ENCODE assay signal across 8 cellular contexts in genomic region chr14:68952544-68953535, GRCh38. TPM values are rescaled to one million over a fixed set of nuclear protein-coding genes. Genes with fewer than 3 reads are reported as not detected.
DNase-seq lines count a peak whose midpoint lies in the region; ATAC-seq and TF ChIP-seq lines count a peak whose summit lies in the region.

No MANE protein-coding gene starts in this region.

- TF ChIP-seq POLR2A in esophagus squamous epithelium (IDR thresholded peaks at IDR 0.05) (peak in 1 of 4 donors; percentile 7), ovary (IDR thresholded peaks at IDR 0.05) (no peak)

- intact Hi-C loops in esophagus squamous epithelium (cut with DNase I) = no loop called here
- intact Hi-C loops in ovary (cut with DNase I) = loop anchor here in 1 of 4 donors (2.0 kb wide), 1 partner anchor 24 kb away; no protein-coding TSS in a partner anchor

- H3K4me2 ChIP-seq in BLaER1 treated with 17β-estradiol and CSF1 and Interleukin-3, amounts not matched to agents 10 nM and 100 nM = peak overlapping the region; percentile 85 to 98 (median 95)

- peak overlapping the region in 10 of 11 experiments; percentile 28 to 90 (median 74); a peak in 20 of 22 replicates for H3K27ac ChIP-seq in BLaER1 treated with 17β-estradiol and CSF1 and Interleukin-3, amounts not matched to agents 10 nM and 100 nM
- peak overlapping the region; percentile 95 for H3K27ac ChIP-seq in RWPE1
- H3K27ac ChIP-seq in esophagus squamous epithelium = peak overlapping the region; percentile 38 to 90 (median 87)
- peak overlapping the region; percentile 47 to 63 for H3K27ac ChIP-seq in ovary

- peak overlapping the region in 3 of 10 experiments; percentile 13 to 22 (median 14); a peak in 3 of 20 replicates for H3K4me3 ChIP-seq in BLaER1 treated with 17β-estradiol and CSF1 and Interleukin-3, amounts not matched to agents 10 nM and 100 nM
- H3K4me3 ChIP-seq in esophagus squamous epithelium = peak overlapping the region in 2 of 4 donors; percentile 13 to 50
- H3K4me3 ChIP-seq in ovary = peak overlapping the region; percentile 19

- CTCF ChIA-PET in RWPE1 (lab: Yijun Ruan, JAX) = interaction anchor here (0.6 kb wide), 1 partner anchor 1585 kb away, joined by 4 read pairs; no protein-coding TSS in a partner anchor

- no peaks in the 10 kb centered on the region for H3K9me3 ChIP-seq in BLaER1 treated with 17β-estradiol and CSF1 and Interleukin-3, amounts not matched to agents 10 nM and 100 nM (replicated peaks in 1 of 11)
- no peaks in the 10 kb centered on the region for H3K9me3 ChIP-seq in esophagus squamous epithelium
- H3K9me3 ChIP-seq in ovary = no peaks in the 10 kb centered on the region

- TF ChIP-seq EP300 in ovary (IDR thresholded peaks at IDR 0.05) = no peak

- no peak for ATAC-seq in GM21825 (IDR thresholded peaks at IDR 0.05; ENCODE audit: unreplicated experiment)

- H3K36me3 ChIP-seq in BLaER1 treated with 17β-estradiol and CSF1 and Interleukin-3, amounts not matched to agents 10 nM and 100 nM = peaks cover 0 to 36% (median 15%) of the 10 kb centered on the region in 11 experiments; a peak in 17 of 22 replicates
- no peaks in the 10 kb centered on the region for H3K36me3 ChIP-seq in esophagus squamous epithelium
- no peaks in the 10 kb centered on the region for H3K36me3 ChIP-seq in ovary

- POLR2A ChIA-PET in RWPE1 (lab: Yijun Ruan, JAX; ENCODE audit: low non-redundant PET) = interaction anchor here (0.6 kb wide), 1 partner anchor 10 kb away, joined by 3 read pairs; no protein-coding TSS in a partner anchor

- DNase-seq in RWPE1 (ENCODE audit: low spot score) = no peak
- DNase-seq in esophagus squamous epithelium (lab: John Stamatoyannopoulos, UW) = no peak
- DNase-seq in ovary = peak; percentile 42 to 63 (median 60)
- no peak for DNase-seq in stimulated activated naive CD4-positive, alpha-beta T cell treated with Interleukin-2 at 50 U/mL for 16 hours (lab: John Stamatoyannopoulos, UW)
- no peak for DNase-seq in retina
- DNase-seq in cerebellum (ENCODE audit: low spot score) = no peak

- peak overlapping the region; percentile 4 to 60 (median 38); a peak in 18 of 22 replicates for H3K9ac ChIP-seq in BLaER1 treated with 17β-estradiol and CSF1 and Interleukin-3, amounts not matched to agents 10 nM and 100 nM

- peaks cover 13 to 89% (median 43%) of the 10 kb centered on the region in 11 experiments; a peak in 21 of 22 replicates for H4K20me1 ChIP-seq in BLaER1 treated with 17β-estradiol and CSF1 and Interleukin-3, amounts not matched to agents 10 nM and 100 nM

- WGBS in esophagus squamous epithelium, 2 donors = 18 to 43% methylated on average over 12 to 14 of the region's 16 CpGs
- WGBS in ovary, 3 donors = 18 to 24% (median 22%) methylated on average over 16 of the region's 16 CpGs

- H3K27me3 ChIP-seq in BLaER1 treated with 17β-estradiol and CSF1 and Interleukin-3, amounts not matched to agents 10 nM and 100 nM = no peaks in the 10 kb centered on the region
- H3K27me3 ChIP-seq in esophagus squamous epithelium = no peaks in the 10 kb centered on the region
- no peaks in the 10 kb centered on the region for H3K27me3 ChIP-seq in ovary

- peaks cover 88 to 100% (median 95%) of the 10 kb centered on the region in 10 experiments for H3K4me1 ChIP-seq in BLaER1 treated with 17β-estradiol and CSF1 and Interleukin-3, amounts not matched to agents 10 nM and 100 nM
- H3K4me1 ChIP-seq in esophagus squamous epithelium = peaks cover 58 to 100% (median 85%) of the 10 kb centered on the region in 3 donors
- peaks cover 45% of the 10 kb centered on the region for H3K4me1 ChIP-seq in ovary (ENCODE audit: insufficient read depth)

- no peak for TF ChIP-seq CTCF in RWPE1 (conservative IDR thresholded peaks at IDR 0.05; ENCODE audit: low read depth)
- TF ChIP-seq CTCF in esophagus squamous epithelium (IDR thresholded peaks at IDR 0.05) = no peak
- no peak for TF ChIP-seq CTCF in ovary (IDR thresholded peaks at IDR 0.05)

RNA-seq across cellular contexts. Expression of gene ACTN1, which starts 26.3 kb away (rescaled TPM):
- total RNA-seq in esophagus squamous epithelium (100 to 1,000 TPM; 118 to 145 (median 131) TPM), ovary (100 to 1,000 TPM in 5 of 7 donors, 10 to 100 TPM in 2; 39.0 to 203 (median 138) TPM), cerebellum (23.1 TPM)
- polyA plus RNA-seq in ovary = 100 to 1,000 TPM in 1 of 2 donors, 10 to 100 TPM in 1; 60.3 to 178 TPM

Comparison
In these comparisons a context has a peak if more than half of its experiments do, and no peak if none do; other contexts are left out.
1. DNase-seq: peak in ovary (5 of 5); none in RWPE1 (single experiment), esophagus squamous epithelium (single experiment), stimulated activated naive CD4-positive, alpha-beta T cell treated with Interleukin-2 at 50 U/mL for 16 hours (single experiment), retina (single experiment) and cerebellum (single experiment).
2. Peak in every context shown above with its lines, with median percentiles within 50 percentile points of each other: H3K27ac ChIP-seq.